Comparison of ENCODE assay signal across 1 cellular context in the genomic region with DNA sequence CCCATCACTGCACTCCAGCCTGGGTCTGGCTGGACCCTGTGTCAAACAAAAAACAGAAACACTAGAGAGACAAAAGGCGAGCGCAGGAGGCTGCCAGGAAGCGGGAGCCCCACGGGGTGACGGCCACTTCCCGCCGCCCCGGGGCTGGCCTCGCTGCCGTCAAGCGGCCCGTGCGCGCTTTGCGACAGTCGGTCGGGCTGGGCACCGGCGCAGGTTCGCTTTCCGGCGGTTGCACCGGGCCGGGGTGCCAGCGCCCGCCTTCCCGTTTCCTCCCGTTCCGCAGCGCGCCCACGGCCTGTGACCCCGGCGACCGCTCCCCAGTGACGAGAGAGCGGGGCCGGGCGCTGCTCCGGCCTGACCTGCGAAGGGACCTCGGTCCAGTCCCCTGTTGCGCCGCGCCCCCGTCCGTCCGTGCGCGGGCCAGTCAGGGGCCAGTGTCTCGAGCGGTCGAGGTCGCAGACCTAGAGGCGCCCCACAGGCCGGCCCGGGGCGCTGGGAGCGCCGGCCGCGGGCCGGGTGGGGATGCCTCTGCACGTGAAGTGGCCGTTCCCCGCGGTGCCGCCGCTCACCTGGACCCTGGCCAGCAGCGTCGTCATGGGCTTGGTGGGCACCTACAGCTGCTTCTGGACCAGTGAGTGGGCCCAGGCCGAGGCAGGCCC.
TF ChIP-seq lines count a peak whose summit lies in the region.

A gene (plus strand): TSS at position 218 of the 659 bp plus-strand sequence. CDS start 305 bp downstream, at position 523.

TF ChIP-seq in K562, 482 proteins besides CTCF, POLR2A, EP300 and RAD21 (continued from another document and continues in another):
- TF ChIP-seq, protein P1, sequence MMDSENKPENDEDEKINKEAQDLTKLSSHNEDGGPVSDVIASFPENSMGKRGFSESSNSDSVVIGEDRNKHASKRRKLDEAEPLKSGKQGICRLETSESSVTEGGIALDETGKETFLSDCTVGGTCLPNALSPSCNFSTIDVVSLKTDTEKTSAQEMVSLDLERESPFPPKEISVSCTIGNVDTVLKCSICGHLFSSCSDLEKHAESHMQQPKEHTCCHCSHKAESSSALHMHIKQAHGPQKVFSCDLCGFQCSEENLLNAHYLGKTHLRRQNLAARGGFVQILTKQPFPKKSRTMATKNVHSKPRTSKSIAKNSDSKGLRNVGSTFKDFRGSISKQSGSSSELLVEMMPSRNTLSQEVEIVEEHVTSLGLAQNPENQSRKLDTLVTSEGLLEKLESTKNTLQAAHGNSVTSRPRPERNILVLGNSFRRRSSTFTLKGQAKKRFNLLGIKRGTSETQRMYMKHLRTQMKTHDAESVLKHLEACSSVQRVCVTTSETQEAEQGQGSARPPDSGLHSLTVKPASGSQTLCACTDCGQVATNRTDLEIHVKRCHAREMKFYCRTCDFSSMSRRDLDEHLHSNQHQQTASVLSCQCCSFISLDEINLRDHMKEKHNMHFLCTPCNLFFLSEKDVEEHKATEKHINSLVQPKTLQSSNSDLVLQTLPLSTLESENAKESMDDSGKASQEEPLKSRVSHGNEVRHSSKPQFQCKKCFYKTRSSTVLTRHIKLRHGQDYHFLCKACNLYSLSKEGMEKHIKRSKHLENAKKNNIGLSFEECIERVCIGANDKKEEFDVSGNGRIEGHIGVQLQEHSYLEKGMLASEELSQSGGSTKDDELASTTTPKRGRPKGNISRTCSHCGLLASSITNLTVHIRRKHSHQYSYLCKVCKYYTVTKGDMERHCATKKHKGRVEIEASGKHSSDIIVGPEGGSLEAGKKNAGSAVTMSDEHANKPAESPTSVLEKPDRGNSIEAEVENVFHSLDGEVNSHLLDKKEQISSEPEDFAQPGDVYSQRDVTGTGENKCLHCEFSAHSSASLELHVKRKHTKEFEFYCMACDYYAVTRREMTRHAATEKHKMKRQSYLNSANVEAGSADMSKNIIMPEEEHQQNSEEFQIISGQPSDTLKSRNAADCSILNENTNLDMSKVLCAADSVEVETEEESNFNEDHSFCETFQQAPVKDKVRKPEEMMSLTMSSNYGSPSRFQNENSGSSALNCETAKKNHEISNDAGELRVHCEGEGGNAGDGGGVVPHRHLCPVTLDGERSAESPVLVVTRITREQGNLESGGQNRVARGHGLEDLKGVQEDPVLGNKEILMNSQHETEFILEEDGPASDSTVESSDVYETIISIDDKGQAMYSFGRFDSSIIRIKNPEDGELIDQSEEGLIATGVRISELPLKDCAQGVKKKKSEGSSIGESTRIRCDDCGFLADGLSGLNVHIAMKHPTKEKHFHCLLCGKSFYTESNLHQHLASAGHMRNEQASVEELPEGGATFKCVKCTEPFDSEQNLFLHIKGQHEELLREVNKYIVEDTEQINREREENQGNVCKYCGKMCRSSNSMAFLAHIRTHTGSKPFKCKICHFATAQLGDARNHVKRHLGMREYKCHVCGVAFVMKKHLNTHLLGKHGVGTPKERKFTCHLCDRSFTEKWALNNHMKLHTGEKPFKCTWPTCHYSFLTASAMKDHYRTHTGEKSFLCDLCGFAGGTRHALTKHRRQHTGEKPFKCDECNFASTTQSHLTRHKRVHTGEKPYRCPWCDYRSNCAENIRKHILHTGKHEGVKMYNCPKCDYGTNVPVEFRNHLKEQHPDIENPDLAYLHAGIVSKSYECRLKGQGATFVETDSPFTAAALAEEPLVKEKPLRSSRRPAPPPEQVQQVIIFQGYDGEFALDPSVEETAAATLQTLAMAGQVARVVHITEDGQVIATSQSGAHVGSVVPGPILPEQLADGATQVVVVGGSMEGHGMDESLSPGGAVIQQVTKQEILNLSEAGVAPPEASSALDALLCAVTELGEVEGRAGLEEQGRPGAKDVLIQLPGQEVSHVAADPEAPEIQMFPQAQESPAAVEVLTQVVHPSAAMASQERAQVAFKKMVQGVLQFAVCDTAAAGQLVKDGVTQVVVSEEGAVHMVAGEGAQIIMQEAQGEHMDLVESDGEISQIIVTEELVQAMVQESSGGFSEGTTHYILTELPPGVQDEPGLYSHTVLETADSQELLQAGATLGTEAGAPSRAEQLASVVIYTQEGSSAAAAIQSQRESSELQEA (IDR thresholded peaks at IDR 0.05; ENCODE audit: low read depth) = no peak
- TF ChIP-seq LCOR (CRISPR knock-in tag; IDR thresholded peaks at IDR 0.05) (no peak), FIP1L1 (IDR thresholded peaks at IDR 0.05; ENCODE audit: low read depth, low read length, poor library complexity, severe bottlenecking) (peak; percentile 43), YY1 (IDR thresholded peaks at IDR 0.05; ENCODE audit: borderline replicate concordance in 1 of 3, control insufficient read depth in 1 of 3, extremely low read depth in 1 of 3, insufficient read depth in 3 of 3, insufficient read length in 1 of 3, insufficient replicate concordance in 2 of 3, low read depth in 1 of 3, low read length in 2 of 3) (peak in 2 of 3 experiments; percentile 40 to 72), MYC (IDR thresholded peaks at IDR 0.05; ENCODE audit: low read depth, low read length) (peak; percentile 42; the same call in 1 of the 2 replicates), MYC (CRISPR knock-in tag; IDR thresholded peaks at IDR 0.05; ENCODE audit: borderline replicate concordance, low read depth) (no peak), KDM5B (IDR thresholded peaks at IDR 0.05; ENCODE audit: insufficient replicate concordance, low read depth, low read length) (no peak), DMBX1 (CRISPR knock-in tag; IDR thresholded peaks at IDR 0.05; ENCODE audit: borderline replicate concordance) (peak; percentile 32; the same call in 1 of the 2 replicates), JUNB (CRISPR knock-in tag; conservative IDR thresholded peaks at IDR 0.05) (no peak), CCNT2 (IDR thresholded peaks at IDR 0.05; ENCODE audit: borderline replicate concordance, extremely low read depth, insufficient read length, low read depth, low read length) (peak; percentile 60), MTA3 (IDR thresholded peaks at IDR 0.05; ENCODE audit: borderline replicate concordance) (peak; percentile 70; the same call in 1 of the 2 replicates), GABPB1 (CRISPR knock-in tag; IDR thresholded peaks at IDR 0.05) (no peak), GTF2A2 (tag; IDR thresholded peaks at IDR 0.05) (no peak), HDGF (IDR thresholded peaks at IDR 0.05) (no peak), DNMT1 (IDR thresholded peaks at IDR 0.05) (no peak), ZNF316 (IDR thresholded peaks at IDR 0.05) (no peak), ZFP1 (CRISPR knock-in tag; IDR thresholded peaks at IDR 0.05) (no peak), FOXJ2 (tag; IDR thresholded peaks at IDR 0.05) (no peak), MED1 (CRISPR knock-in tag; IDR thresholded peaks at IDR 0.05; ENCODE audit: borderline replicate concordance) (no peak)
- TF ChIP-seq, protein P2, sequence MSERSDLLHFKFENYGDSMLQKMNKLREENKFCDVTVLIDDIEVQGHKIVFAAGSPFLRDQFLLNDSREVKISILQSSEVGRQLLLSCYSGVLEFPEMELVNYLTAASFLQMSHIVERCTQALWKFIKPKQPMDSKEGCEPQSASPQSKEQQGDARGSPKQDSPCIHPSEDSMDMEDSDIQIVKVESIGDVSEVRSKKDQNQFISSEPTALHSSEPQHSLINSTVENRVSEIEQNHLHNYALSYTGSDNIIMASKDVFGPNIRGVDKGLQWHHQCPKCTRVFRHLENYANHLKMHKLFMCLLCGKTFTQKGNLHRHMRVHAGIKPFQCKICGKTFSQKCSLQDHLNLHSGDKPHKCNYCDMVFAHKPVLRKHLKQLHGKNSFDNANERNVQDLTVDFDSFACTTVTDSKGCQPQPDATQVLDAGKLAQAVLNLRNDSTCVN (CRISPR knock-in tag; IDR thresholded peaks at IDR 0.05) = no peak
- TF ChIP-seq, protein P3, sequence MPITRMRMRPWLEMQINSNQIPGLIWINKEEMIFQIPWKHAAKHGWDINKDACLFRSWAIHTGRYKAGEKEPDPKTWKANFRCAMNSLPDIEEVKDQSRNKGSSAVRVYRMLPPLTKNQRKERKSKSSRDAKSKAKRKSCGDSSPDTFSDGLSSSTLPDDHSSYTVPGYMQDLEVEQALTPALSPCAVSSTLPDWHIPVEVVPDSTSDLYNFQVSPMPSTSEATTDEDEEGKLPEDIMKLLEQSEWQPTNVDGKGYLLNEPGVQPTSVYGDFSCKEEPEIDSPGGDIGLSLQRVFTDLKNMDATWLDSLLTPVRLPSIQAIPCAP (CRISPR knock-in tag; IDR thresholded peaks at IDR 0.05; ENCODE audit: borderline replicate concordance) = no peak
- TF ChIP-seq, protein P4, sequence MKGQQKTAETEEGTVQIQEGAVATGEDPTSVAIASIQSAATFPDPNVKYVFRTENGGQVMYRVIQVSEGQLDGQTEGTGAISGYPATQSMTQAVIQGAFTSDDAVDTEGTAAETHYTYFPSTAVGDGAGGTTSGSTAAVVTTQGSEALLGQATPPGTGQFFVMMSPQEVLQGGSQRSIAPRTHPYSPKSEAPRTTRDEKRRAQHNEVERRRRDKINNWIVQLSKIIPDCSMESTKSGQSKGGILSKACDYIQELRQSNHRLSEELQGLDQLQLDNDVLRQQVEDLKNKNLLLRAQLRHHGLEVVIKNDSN (CRISPR knock-in tag; IDR thresholded peaks at IDR 0.05) = no peak
- TF ChIP-seq, protein P5, sequence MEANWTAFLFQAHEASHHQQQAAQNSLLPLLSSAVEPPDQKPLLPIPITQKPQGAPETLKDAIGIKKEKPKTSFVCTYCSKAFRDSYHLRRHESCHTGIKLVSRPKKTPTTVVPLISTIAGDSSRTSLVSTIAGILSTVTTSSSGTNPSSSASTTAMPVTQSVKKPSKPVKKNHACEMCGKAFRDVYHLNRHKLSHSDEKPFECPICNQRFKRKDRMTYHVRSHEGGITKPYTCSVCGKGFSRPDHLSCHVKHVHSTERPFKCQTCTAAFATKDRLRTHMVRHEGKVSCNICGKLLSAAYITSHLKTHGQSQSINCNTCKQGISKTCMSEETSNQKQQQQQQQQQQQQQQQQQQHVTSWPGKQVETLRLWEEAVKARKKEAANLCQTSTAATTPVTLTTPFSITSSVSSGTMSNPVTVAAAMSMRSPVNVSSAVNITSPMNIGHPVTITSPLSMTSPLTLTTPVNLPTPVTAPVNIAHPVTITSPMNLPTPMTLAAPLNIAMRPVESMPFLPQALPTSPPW (CRISPR knock-in tag; IDR thresholded peaks at IDR 0.05) = no peak; the same call in 1 of the 2 replicates
- TF ChIP-seq, protein P6, sequence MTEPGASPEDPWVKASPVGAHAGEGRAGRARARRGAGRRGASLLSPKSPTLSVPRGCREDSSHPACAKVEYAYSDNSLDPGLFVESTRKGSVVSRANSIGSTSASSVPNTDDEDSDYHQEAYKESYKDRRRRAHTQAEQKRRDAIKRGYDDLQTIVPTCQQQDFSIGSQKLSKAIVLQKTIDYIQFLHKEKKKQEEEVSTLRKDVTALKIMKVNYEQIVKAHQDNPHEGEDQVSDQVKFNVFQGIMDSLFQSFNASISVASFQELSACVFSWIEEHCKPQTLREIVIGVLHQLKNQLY (CRISPR knock-in tag; conservative IDR thresholded peaks at IDR 0.05) = no peak
- TF ChIP-seq, protein P7, sequence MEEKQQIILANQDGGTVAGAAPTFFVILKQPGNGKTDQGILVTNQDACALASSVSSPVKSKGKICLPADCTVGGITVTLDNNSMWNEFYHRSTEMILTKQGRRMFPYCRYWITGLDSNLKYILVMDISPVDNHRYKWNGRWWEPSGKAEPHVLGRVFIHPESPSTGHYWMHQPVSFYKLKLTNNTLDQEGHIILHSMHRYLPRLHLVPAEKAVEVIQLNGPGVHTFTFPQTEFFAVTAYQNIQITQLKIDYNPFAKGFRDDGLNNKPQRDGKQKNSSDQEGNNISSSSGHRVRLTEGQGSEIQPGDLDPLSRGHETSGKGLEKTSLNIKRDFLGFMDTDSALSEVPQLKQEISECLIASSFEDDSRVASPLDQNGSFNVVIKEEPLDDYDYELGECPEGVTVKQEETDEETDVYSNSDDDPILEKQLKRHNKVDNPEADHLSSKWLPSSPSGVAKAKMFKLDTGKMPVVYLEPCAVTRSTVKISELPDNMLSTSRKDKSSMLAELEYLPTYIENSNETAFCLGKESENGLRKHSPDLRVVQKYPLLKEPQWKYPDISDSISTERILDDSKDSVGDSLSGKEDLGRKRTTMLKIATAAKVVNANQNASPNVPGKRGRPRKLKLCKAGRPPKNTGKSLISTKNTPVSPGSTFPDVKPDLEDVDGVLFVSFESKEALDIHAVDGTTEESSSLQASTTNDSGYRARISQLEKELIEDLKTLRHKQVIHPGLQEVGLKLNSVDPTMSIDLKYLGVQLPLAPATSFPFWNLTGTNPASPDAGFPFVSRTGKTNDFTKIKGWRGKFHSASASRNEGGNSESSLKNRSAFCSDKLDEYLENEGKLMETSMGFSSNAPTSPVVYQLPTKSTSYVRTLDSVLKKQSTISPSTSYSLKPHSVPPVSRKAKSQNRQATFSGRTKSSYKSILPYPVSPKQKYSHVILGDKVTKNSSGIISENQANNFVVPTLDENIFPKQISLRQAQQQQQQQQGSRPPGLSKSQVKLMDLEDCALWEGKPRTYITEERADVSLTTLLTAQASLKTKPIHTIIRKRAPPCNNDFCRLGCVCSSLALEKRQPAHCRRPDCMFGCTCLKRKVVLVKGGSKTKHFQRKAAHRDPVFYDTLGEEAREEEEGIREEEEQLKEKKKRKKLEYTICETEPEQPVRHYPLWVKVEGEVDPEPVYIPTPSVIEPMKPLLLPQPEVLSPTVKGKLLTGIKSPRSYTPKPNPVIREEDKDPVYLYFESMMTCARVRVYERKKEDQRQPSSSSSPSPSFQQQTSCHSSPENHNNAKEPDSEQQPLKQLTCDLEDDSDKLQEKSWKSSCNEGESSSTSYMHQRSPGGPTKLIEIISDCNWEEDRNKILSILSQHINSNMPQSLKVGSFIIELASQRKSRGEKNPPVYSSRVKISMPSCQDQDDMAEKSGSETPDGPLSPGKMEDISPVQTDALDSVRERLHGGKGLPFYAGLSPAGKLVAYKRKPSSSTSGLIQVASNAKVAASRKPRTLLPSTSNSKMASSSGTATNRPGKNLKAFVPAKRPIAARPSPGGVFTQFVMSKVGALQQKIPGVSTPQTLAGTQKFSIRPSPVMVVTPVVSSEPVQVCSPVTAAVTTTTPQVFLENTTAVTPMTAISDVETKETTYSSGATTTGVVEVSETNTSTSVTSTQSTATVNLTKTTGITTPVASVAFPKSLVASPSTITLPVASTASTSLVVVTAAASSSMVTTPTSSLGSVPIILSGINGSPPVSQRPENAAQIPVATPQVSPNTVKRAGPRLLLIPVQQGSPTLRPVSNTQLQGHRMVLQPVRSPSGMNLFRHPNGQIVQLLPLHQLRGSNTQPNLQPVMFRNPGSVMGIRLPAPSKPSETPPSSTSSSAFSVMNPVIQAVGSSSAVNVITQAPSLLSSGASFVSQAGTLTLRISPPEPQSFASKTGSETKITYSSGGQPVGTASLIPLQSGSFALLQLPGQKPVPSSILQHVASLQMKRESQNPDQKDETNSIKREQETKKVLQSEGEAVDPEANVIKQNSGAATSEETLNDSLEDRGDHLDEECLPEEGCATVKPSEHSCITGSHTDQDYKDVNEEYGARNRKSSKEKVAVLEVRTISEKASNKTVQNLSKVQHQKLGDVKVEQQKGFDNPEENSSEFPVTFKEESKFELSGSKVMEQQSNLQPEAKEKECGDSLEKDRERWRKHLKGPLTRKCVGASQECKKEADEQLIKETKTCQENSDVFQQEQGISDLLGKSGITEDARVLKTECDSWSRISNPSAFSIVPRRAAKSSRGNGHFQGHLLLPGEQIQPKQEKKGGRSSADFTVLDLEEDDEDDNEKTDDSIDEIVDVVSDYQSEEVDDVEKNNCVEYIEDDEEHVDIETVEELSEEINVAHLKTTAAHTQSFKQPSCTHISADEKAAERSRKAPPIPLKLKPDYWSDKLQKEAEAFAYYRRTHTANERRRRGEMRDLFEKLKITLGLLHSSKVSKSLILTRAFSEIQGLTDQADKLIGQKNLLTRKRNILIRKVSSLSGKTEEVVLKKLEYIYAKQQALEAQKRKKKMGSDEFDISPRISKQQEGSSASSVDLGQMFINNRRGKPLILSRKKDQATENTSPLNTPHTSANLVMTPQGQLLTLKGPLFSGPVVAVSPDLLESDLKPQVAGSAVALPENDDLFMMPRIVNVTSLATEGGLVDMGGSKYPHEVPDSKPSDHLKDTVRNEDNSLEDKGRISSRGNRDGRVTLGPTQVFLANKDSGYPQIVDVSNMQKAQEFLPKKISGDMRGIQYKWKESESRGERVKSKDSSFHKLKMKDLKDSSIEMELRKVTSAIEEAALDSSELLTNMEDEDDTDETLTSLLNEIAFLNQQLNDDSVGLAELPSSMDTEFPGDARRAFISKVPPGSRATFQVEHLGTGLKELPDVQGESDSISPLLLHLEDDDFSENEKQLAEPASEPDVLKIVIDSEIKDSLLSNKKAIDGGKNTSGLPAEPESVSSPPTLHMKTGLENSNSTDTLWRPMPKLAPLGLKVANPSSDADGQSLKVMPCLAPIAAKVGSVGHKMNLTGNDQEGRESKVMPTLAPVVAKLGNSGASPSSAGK (IDR thresholded peaks at IDR 0.05) = peak; percentile 42; the same call in 1 of the 2 replicates
